8 cellular contexts compared by ENCODE assay signal in the genomic region with DNA sequence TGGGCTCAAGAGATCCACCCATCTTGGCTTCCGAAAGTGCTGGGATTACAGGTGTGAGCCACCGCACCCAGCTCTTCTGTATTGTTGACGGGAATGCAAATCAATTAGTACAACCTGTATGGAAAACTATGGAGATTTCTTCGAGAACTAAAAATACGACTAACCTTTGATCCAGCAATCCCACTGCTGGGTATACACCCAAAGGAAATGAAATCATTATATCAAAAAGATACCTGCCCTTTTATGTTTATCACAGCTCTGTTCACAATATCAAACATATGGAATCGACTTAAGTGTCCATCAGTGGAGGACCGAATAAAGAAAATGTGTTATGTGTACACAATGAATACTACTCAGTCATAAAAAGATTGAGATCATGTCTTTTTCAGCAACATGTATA.
"Had no signal": no experiment of that assay in that cellular context is flagged by ENCODE, and none has a peak within 500 bp of the region (broad histone marks: within the 10 kb centered on the region; RNA-seq: fewer than 3 reads in every experiment).

No MANE protein-coding gene starts in this region.

- H3K4me2 ChIP-seq: KMS-11 had no signal

- H3K27ac ChIP-seq: HL-60, KMS-11 had no signal

- H3K4me3 ChIP-seq: K562 had no signal

- H3K9ac ChIP-seq: KMS-11 had no signal

- DNase-seq: IMR-90, KBM-7, KG1 had no signal

- ATAC-seq: HepG2, K562 had no signal

- FAIRE-seq: HepG2, HTR-8/SVneo, K562 had no signal
